ENCODE assay signal across 25 cellular contexts in genomic region chr12:12207746-12208145, GRCh38. TPM values are rescaled to one million over a fixed set of nuclear protein-coding genes. Genes with fewer than 3 reads are reported as not detected.
DNase-seq lines count a peak whose midpoint lies in the region; ATAC-seq, FAIRE-seq and TF ChIP-seq lines count a peak whose summit lies in the region.
"Had no signal": no experiment of that assay in that cellular context is flagged by ENCODE, and none has a peak within 500 bp of the region (broad histone marks: within the 10 kb centered on the region; RNA-seq: fewer than 3 reads in every experiment).

No MANE protein-coding gene starts in this region.

- H3K27me3 Mint-ChIP-seq in astrocyte (ENCODE audit: low read depth, unreplicated experiment) (no peaks in the 10 kb centered on the region), progenitor cell of endocrine pancreas (no peaks in the 10 kb centered on the region)

- ATAC-seq in GM21515 (IDR thresholded peaks at IDR 0.05; ENCODE audit: unreplicated experiment), result no peak
- ATAC-seq: GM12878, GM23338, K562 had no signal

- no peak overlapping the region for H3K27ac ChIP-seq in astrocyte (ENCODE audit: low read depth, low read length)
- H3K27ac ChIP-seq: RWPE1, SK-N-MC had no signal

- H3K4me3 ChIP-seq in astrocyte (ENCODE audit: insufficient read depth, low read depth, low read length), result no peak overlapping the region
- H3K4me3 ChIP-seq: GM12878, GM23338, K562, SK-N-MC had no signal

- no peaks in the 10 kb centered on the region for H3K36me3 ChIP-seq in astrocyte (ENCODE audit: insufficient read depth, low read length)

- no peak overlapping the region for H3K4me2 ChIP-seq in astrocyte (ENCODE audit: low read length)
- H3K4me2 ChIP-seq: GM23338 had no signal

- DNase-seq in EH (ENCODE audit: low read depth), result peak; percentile 25
- peak; percentile 46 for DNase-seq in astrocyte (ENCODE audit: low read depth)
- peak; percentile 5 for DNase-seq in glomerular visceral epithelial cell (ENCODE audit: extremely low spot score)
- DNase-seq in progenitor cell of endocrine pancreas (ENCODE audit: low spot score, unreplicated experiment), result no peak
- DNase-seq in activated T-cell treated with anti-CD3 and anti-CD28 coated beads for 4 hours, result no peak
- no peak for DNase-seq in stimulated activated CD4-positive, alpha-beta T cell treated with anti-CD3 and anti-CD28 coated beads, Interleukin-2, amount 100 ng/mL, for 24 hours
- no peak for DNase-seq in D721Med (ENCODE audit: insufficient read length, low spot score)
- DNase-seq: DMS79; HCEC 1CT; NCI-H1092 treated with DMSO at 0.1 percent for 48 hours; NCI-H146; NCI-H2029; NCI-H345; NCI-H524; NCI-H774; NK-92 treated with Interleukin-12 subunit alpha and Interleukin-12 subunit beta, amount 100 ng/mL, for 24 hours; SHP77 treated with DMSO at 0.1 percent for 48 hours had no signal

- H3K4me1 ChIP-seq in astrocyte (ENCODE audit: insufficient read depth, low read length), result no peaks in the 10 kb centered on the region

- H3K27ac Mint-ChIP-seq in astrocyte (ENCODE audit: unreplicated experiment) (no peak overlapping the region), progenitor cell of endocrine pancreas (peak overlapping the region; percentile 4)
- H3K27ac Mint-ChIP-seq: B cell, CD14-positive monocyte, GM23338 had no signal

- TF ChIP-seq CTCF in astrocyte (IDR thresholded peaks at IDR 0.05; ENCODE audit: insufficient read depth, low read depth, low read length) (no peak), progenitor cell of endocrine pancreas (IDR thresholded peaks at IDR 0.05; ENCODE audit: unreplicated experiment) (no peak), D721Med (IDR thresholded peaks at IDR 0.05; ENCODE audit: insufficient read depth, missing control alignments) (no peak)

- H3K4me1 Mint-ChIP-seq in astrocyte (ENCODE audit: low read depth, unreplicated experiment), result peaks cover 5% of the 10 kb centered on the region
- H3K4me1 Mint-ChIP-seq in progenitor cell of endocrine pancreas (ENCODE audit: low read depth), result peaks cover 33% of the 10 kb centered on the region
- H3K4me1 Mint-ChIP-seq: B cell, CD14-positive monocyte had no signal

- FAIRE-seq in astrocyte (lab: Jason Lieb, UNC) (no peak), D721Med (lab: Jason Lieb, UNC) (no peak)
- FAIRE-seq: GM12878, K562 had no signal

- H2AFZ ChIP-seq in astrocyte (ENCODE audit: low read depth, low read length), result no peak overlapping the region
- H2AFZ ChIP-seq: GM23338 had no signal

- H3K36me3 Mint-ChIP-seq in astrocyte (ENCODE audit: low read depth, unreplicated experiment), result no peaks in the 10 kb centered on the region
- peaks cover 12% of the 10 kb centered on the region for H3K36me3 Mint-ChIP-seq in progenitor cell of endocrine pancreas (ENCODE audit: insufficient read depth)
- H3K36me3 Mint-ChIP-seq: CD14-positive monocyte had no signal

- H3K4me3 Mint-ChIP-seq in astrocyte (ENCODE audit: unreplicated experiment) (no peak overlapping the region), progenitor cell of endocrine pancreas (ENCODE audit: low read depth) (no peak overlapping the region)
- H3K4me3 Mint-ChIP-seq: B cell, CD14-positive monocyte, GM23338 had no signal

- H3K79me2 ChIP-seq in astrocyte (ENCODE audit: insufficient read depth, low read length), result peaks cover 85% of the 10 kb centered on the region

- no peaks in the 10 kb centered on the region for H3K9me3 Mint-ChIP-seq in astrocyte (ENCODE audit: unreplicated experiment)
- no peaks in the 10 kb centered on the region for H3K9me3 Mint-ChIP-seq in progenitor cell of endocrine pancreas (ENCODE audit: low read depth)
- H3K9me3 Mint-ChIP-seq: GM23338 had no signal

- H3K27me3 ChIP-seq in astrocyte (ENCODE audit: insufficient read depth, low read length), result no peaks in the 10 kb centered on the region

- no peak overlapping the region for H3K9ac ChIP-seq in astrocyte (ENCODE audit: low read length)

- H3K9me3 ChIP-seq in astrocyte (ENCODE audit: insufficient read depth, low read depth, low read length), result no peaks in the 10 kb centered on the region

- H4K20me1 ChIP-seq in astrocyte (ENCODE audit: insufficient read depth, low read length), result peaks cover 82% of the 10 kb centered on the region

RNA-seq across cellular contexts. Expression of gene LRP6, which starts 59.1 kb away (rescaled TPM):
- total RNA-seq in astrocyte (40.9 and 45.8 TPM in 2 replicates), progenitor cell of endocrine pancreas (158 and 163 TPM in 2 replicates)

Comparison
In these comparisons a context has a peak if more than half of its experiments do, and no peak if none do; other contexts are left out.
1. DNase-seq: peak in EH (single experiment), astrocyte (single experiment) and glomerular visceral epithelial cell (single experiment); none in progenitor cell of endocrine pancreas (single experiment), activated T-cell treated with anti-CD3 and anti-CD28 coated beads for 4 hours (single experiment), stimulated activated CD4-positive, alpha-beta T cell treated with anti-CD3 and anti-CD28 coated beads, Interleukin-2, amount 100 ng/mL, for 24 hours (0 of 2) and D721Med (single experiment).